In genomic region chr15:64710664-64711441, GRCh38 we compare ENCODE assay signal across 29 cellular contexts.
"Had no signal": no experiment of that assay in that cellular context is flagged by ENCODE, and none has a peak within 500 bp of the region (broad histone marks: within the 10 kb centered on the region; RNA-seq: fewer than 3 reads in every experiment).

No MANE protein-coding gene starts in this region.

- H3K27ac ChIP-seq: foreskin keratinocyte, heart right ventricle, left lung, neural progenitor cell, parathyroid adenoma, prostate gland, right atrium auricular region, thoracic aorta, tibial nerve, upper lobe of left lung had no signal

- H3K27ac Mint-ChIP-seq: endodermal cell; stimulated activated effector memory CD8-positive, alpha-beta T cell treated with anti-CD3 and anti-CD28 coated beads, Interleukin-12 subunit alpha, Interleukin-12 subunit beta, amount 100 ng/mL, for 72 hours had no signal

- H3K9ac ChIP-seq: neural progenitor cell, parathyroid adenoma had no signal

- H2AFZ ChIP-seq: neural progenitor cell, parathyroid adenoma had no signal

- H3K27me3 ChIP-seq: esophagus muscularis mucosa, foreskin keratinocyte, heart right ventricle, left lung, neural progenitor cell, right atrium auricular region, sigmoid colon, tibial nerve, upper lobe of left lung had no signal

- H3K9me3 ChIP-seq: esophagus muscularis mucosa, heart right ventricle, left lung, prostate gland, right atrium auricular region, sigmoid colon, thoracic aorta, tibial nerve, upper lobe of left lung had no signal

- H3K4me1 ChIP-seq: foreskin keratinocyte, heart right ventricle, left lung, neural progenitor cell, parathyroid adenoma, prostate gland, right atrium auricular region, sigmoid colon, tibial nerve, upper lobe of left lung had no signal

- ATAC-seq: foreskin keratinocyte; heart right ventricle; left cardiac atrium; left lung; natural killer cell; stimulated activated effector memory CD8-positive, alpha-beta T cell treated with anti-CD3 and anti-CD28 coated beads, Interleukin-12 subunit alpha, Interleukin-12 subunit beta, amount 100 ng/mL, for 72 hours had no signal

- H3K4me3 Mint-ChIP-seq: endodermal cell; natural killer cell; neural progenitor cell; stimulated activated effector memory CD8-positive, alpha-beta T cell treated with anti-CD3 and anti-CD28 coated beads, Interleukin-12 subunit alpha, Interleukin-12 subunit beta, amount 100 ng/mL, for 72 hours had no signal

- H3K36me3 Mint-ChIP-seq: natural killer cell; stimulated activated effector memory CD8-positive, alpha-beta T cell treated with anti-CD3 and anti-CD28 coated beads, Interleukin-12 subunit alpha, Interleukin-12 subunit beta, amount 100 ng/mL, for 72 hours had no signal

- FAIRE-seq: colon, endothelial cell of umbilical vein, islet of Langerhans, urothelium cell line had no signal

- DNase-seq: cerebellar nuclear complex; effector CD8-positive, alpha-beta T cell; endodermal cell; foreskin keratinocyte; glutamatergic neuron; heart right ventricle; left cardiac atrium; left lung; mammary epithelial cell; mesendoderm; midbrain; natural killer cell; sigmoid colon; stimulated activated CD4-positive, alpha-beta T cell treated with anti-CD3 and anti-CD28 coated beads, Interleukin-2, amount 100 ng/mL, for 24 hours; stimulated activated CD4-positive, alpha-beta T cell treated with anti-CD3 and anti-CD28 coated beads, Interleukin-4, amount 100 ng/mL, for 24 hours; stimulated activated naive CD4-positive, alpha-beta T cell treated with Interleukin-2 at 50 U/mL for 16 hours; upper lobe of left lung had no signal

- H3K4me3 ChIP-seq: esophagus muscularis mucosa, heart right ventricle, left lung, neural progenitor cell, prostate gland, right atrium auricular region, sigmoid colon, thoracic aorta, tibial nerve, upper lobe of left lung had no signal

- H3K79me2 ChIP-seq: parathyroid adenoma had no signal

- H3K4me1 Mint-ChIP-seq: endodermal cell; natural killer cell; neural progenitor cell; stimulated activated effector memory CD8-positive, alpha-beta T cell treated with anti-CD3 and anti-CD28 coated beads, Interleukin-12 subunit alpha, Interleukin-12 subunit beta, amount 100 ng/mL, for 72 hours had no signal

- H3K4me2 ChIP-seq: neural progenitor cell had no signal

- H3K9me3 Mint-ChIP-seq: endodermal cell; natural killer cell; neural progenitor cell; stimulated activated effector memory CD8-positive, alpha-beta T cell treated with anti-CD3 and anti-CD28 coated beads, Interleukin-12 subunit alpha, Interleukin-12 subunit beta, amount 100 ng/mL, for 72 hours had no signal

- H3K36me3 ChIP-seq: left lung, neural progenitor cell, prostate gland, thoracic aorta, tibial nerve, upper lobe of left lung had no signal
